Comparison of ENCODE assay signal across 16 cellular contexts in the genomic region with DNA sequence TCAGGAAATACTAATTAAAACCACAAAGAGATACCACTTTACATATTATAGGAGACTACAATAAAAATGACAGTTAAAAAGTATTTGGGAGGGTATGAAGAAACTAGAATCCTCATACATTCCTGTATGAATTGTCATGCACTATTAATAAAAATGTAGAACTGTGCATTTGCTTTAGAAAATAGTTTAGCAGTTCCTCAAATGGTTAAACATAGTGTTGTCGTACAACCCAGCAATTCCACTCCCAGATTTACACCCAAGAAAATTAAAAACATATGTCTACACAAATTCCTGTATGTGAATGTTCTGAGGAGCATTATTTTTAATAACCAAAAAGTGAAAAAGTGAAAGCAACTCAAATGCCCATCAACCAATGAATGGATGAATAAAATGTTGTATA. TPM values are rescaled to one million over a fixed set of nuclear protein-coding genes. Genes with fewer than 3 reads are reported as not detected.
A peak's percentile ranks its signal among the peaks of the same experiment; 100 is the strongest.
DNase-seq lines count a peak whose midpoint lies in the region; ATAC-seq and TF ChIP-seq lines count a peak whose summit lies in the region.
"Had no signal": no experiment of that assay in that cellular context is flagged by ENCODE, and none has a peak within 500 bp of the region (broad histone marks: within the 10 kb centered on the region; RNA-seq: fewer than 3 reads in every experiment).

No MANE protein-coding gene starts in this region.

- H3K4me3 ChIP-seq in SK-N-SH (ENCODE audit: low read depth in 2 of 2, low read length in 1 of 2) (no peak overlapping the region), fibroblast of lung (replicated peaks in 1 of 4; ENCODE audit: control extremely low read depth in 1 of 4, insufficient read depth in 1 of 4, low read depth in 3 of 4, low read length in 4 of 4) (no peak overlapping the region), esophagus muscularis mucosa (no peak overlapping the region)
- H3K4me3 ChIP-seq in CD4-positive, alpha-beta memory T cell (ENCODE audit: low read length in 2 of 2) = no peak overlapping the region

- no peak for ATAC-seq in SK-N-SH treated with all-trans-retinoic acid at 6 μM for 48 hours
- ATAC-seq in GM21447 (IDR thresholded peaks at IDR 0.05; ENCODE audit: unreplicated experiment) = no peak
- ATAC-seq: CD8-positive, alpha-beta T cell; HCT116 had no signal

- H3F3A ChIP-seq in SK-N-SH (replicated peaks; ENCODE audit: insufficient read depth) = peaks cover 6% of the 10 kb centered on the region

- H3K9ac ChIP-seq in SK-N-SH (no peak overlapping the region), fibroblast of lung (ENCODE audit: insufficient read depth, low read length) (no peak overlapping the region)

- H3K9me3 ChIP-seq in SK-N-SH = no peaks in the 10 kb centered on the region
- H3K9me3 ChIP-seq in fibroblast of lung (ENCODE audit: control insufficient read depth, insufficient read depth, low read depth, low read length) = no peaks in the 10 kb centered on the region
- no peaks in the 10 kb centered on the region for H3K9me3 ChIP-seq in esophagus muscularis mucosa
- H3K9me3 ChIP-seq in CD4-positive, alpha-beta memory T cell (ENCODE audit: control insufficient read depth in 1 of 2, low read length in 2 of 2) = no peaks in the 10 kb centered on the region

- no peaks in the 10 kb centered on the region for H3K36me3 ChIP-seq in SK-N-SH (replicated peaks in 1 of 2; ENCODE audit: control insufficient read depth in 1 of 2, insufficient read depth in 2 of 2, low read length in 1 of 2)
- H3K36me3 ChIP-seq in fibroblast of lung (ENCODE audit: control insufficient read depth, insufficient read depth, low read length) = no peaks in the 10 kb centered on the region
- H3K36me3 ChIP-seq in esophagus muscularis mucosa = no peaks in the 10 kb centered on the region
- no peaks in the 10 kb centered on the region for H3K36me3 ChIP-seq in CD4-positive, alpha-beta memory T cell (ENCODE audit: insufficient read depth, low read length)

- no peak for TF ChIP-seq RAD21 in SK-N-SH (IDR thresholded peaks at IDR 0.05; ENCODE audit: low read length)

- no peaks in the 10 kb centered on the region for H3K36me3 Mint-ChIP-seq in CD4-positive, alpha-beta memory T cell
- H3K36me3 Mint-ChIP-seq: CD8-positive, alpha-beta T cell had no signal

- H3K27me3 ChIP-seq in SK-N-SH (ENCODE audit: insufficient read depth) (no peaks in the 10 kb centered on the region), fibroblast of lung (ENCODE audit: control insufficient read depth, insufficient read depth, low read length) (no peaks in the 10 kb centered on the region), esophagus muscularis mucosa (no peaks in the 10 kb centered on the region)
- H3K27me3 ChIP-seq in CD4-positive, alpha-beta memory T cell (ENCODE audit: insufficient read depth, low read length) = no peaks in the 10 kb centered on the region

- TF ChIP-seq CTCF in SK-N-SH (IDR thresholded peaks at IDR 0.05) = no peak
- no peak for TF ChIP-seq CTCF in fibroblast of lung (conservative IDR thresholded peaks at IDR 0.05 in 1 of 2, IDR thresholded peaks at IDR 0.05 in 1 of 2; ENCODE audit: low read depth in 1 of 2, low read length in 2 of 2)
- no peak for TF ChIP-seq CTCF in esophagus muscularis mucosa (IDR thresholded peaks at IDR 0.05)

- H3K4me3 Mint-ChIP-seq in CD4-positive, alpha-beta memory T cell = no peak overlapping the region
- H3K4me3 Mint-ChIP-seq: B cell; CD8-positive, alpha-beta T cell had no signal

- no peaks in the 10 kb centered on the region for H3K4me1 Mint-ChIP-seq in CD4-positive, alpha-beta memory T cell
- H3K4me1 Mint-ChIP-seq: B cell had no signal

- H4K20me1 ChIP-seq in SK-N-SH (ENCODE audit: insufficient read depth) (no peaks in the 10 kb centered on the region), fibroblast of lung (ENCODE audit: control insufficient read depth, extremely low read depth, insufficient read depth, low read length) (no peaks in the 10 kb centered on the region)

- no peaks in the 10 kb centered on the region for H3K4me1 ChIP-seq in SK-N-SH (ENCODE audit: control insufficient read depth in 1 of 2, insufficient read depth in 2 of 2, low read depth in 1 of 2, low read length in 1 of 2)
- H3K4me1 ChIP-seq in fibroblast of lung (ENCODE audit: control insufficient read depth, extremely low read depth, insufficient read depth, low read length) = peaks cover 2% of the 10 kb centered on the region
- H3K4me1 ChIP-seq in esophagus muscularis mucosa = no peaks in the 10 kb centered on the region
- H3K4me1 ChIP-seq in CD4-positive, alpha-beta memory T cell (ENCODE audit: insufficient read depth, low read length) = no peaks in the 10 kb centered on the region

- H3K4me2 ChIP-seq in SK-N-SH (no peak overlapping the region), fibroblast of lung (ENCODE audit: extremely low read depth, insufficient read depth, low read length) (peak overlapping the region; percentile 13)

- H3K79me2 ChIP-seq in SK-N-SH (ENCODE audit: insufficient read depth) = no peaks in the 10 kb centered on the region
- H3K79me2 ChIP-seq in fibroblast of lung (ENCODE audit: control insufficient read depth, insufficient read depth, low read length) = no peaks in the 10 kb centered on the region

- POLR2A ChIA-PET in SK-N-SH (lab: Yijun Ruan, JAX) = no interaction called here
- POLR2A ChIA-PET in CD4-positive, alpha-beta memory T cell (lab: Charles Lee; ENCODE audit: partially characterized antibody) = no interaction called here

- H3K9me2 ChIP-seq in SK-N-SH = no peaks in the 10 kb centered on the region

- no peak overlapping the region for H3K27ac Mint-ChIP-seq in CD4-positive, alpha-beta memory T cell
- H3K27ac Mint-ChIP-seq: B cell; CD8-positive, alpha-beta T cell had no signal

- no peak for TF ChIP-seq POLR2A in esophagus muscularis mucosa (IDR thresholded peaks at IDR 0.05; ENCODE audit: low read depth)

- peaks cover 0 to 2% (median 0%) of the 10 kb centered on the region in 8 donors for H3K9me3 Mint-ChIP-seq in CD4-positive, alpha-beta memory T cell

- intact Hi-C loops in esophagus muscularis mucosa (cut with DNase I) = no loop called here
- intact Hi-C loops in CD4-positive, alpha-beta memory T cell (cut with micrococcal nuclease) = no loop called here

- peaks cover 3 to 8% of the 10 kb centered on the region in 2 donors for H3K27me3 Mint-ChIP-seq in CD4-positive, alpha-beta memory T cell
- H3K27me3 Mint-ChIP-seq: B cell had no signal

- DNase-seq in SK-N-SH (no peak), HS-5 (ENCODE audit: low read depth) (peak; percentile 65), fibroblast of lung (ENCODE audit: low read depth in 2 of 2) (peak; percentile 26 to 45), esophagus muscularis mucosa (ENCODE audit: extremely low spot score) (no peak), HK-2 (ENCODE audit: unreplicated experiment) (no peak)
- no peak for DNase-seq in CD4-positive, alpha-beta memory T cell
- DNase-seq: 8988T; CD8-positive, alpha-beta T cell; DND-41; NCI-H1436 treated with DMSO at 0.1 percent for 48 hours; NCI-H2081; NCI-H524 had no signal

- peak overlapping the region; percentile 38; the same call in 1 of the 2 replicates for H2AFZ ChIP-seq in SK-N-SH (ENCODE audit: low read depth)
- no peak overlapping the region for H2AFZ ChIP-seq in fibroblast of lung (ENCODE audit: low read length)

- WGBS in SK-N-SH (ENCODE audit: low lambda C conversion rate) = 17% methylated on average over 1 of the region's 1 CpG
- 68% methylated on average over 1 of the region's 1 CpG for WGBS in esophagus muscularis mucosa

- H3K27ac ChIP-seq in SK-N-SH (ENCODE audit: low read depth in 2 of 2, low read length in 1 of 2) (no peak overlapping the region), fibroblast of lung (ENCODE audit: insufficient read depth, low read length) (no peak overlapping the region), esophagus muscularis mucosa (replicated peaks in 1 of 4) (no peak overlapping the region)
- no peak overlapping the region for H3K27ac ChIP-seq in CD4-positive, alpha-beta memory T cell (ENCODE audit: low read depth, low read length)

- CTCF ChIA-PET in SK-N-SH (lab: Yijun Ruan, JAX) = no interaction called here
- CTCF ChIA-PET in CD4-positive, alpha-beta memory T cell (lab: Charles Lee; ENCODE audit: partially characterized antibody) = no interaction called here

- TF ChIP-seq EP300 in SK-N-SH (IDR thresholded peaks at IDR 0.05; ENCODE audit: borderline replicate concordance in 1 of 2, low read depth in 1 of 2, low read length in 1 of 2) = no peak
- no peak for TF ChIP-seq EP300 in esophagus muscularis mucosa (IDR thresholded peaks at IDR 0.05)

TF ChIP-seq in SK-N-SH, 30 proteins besides CTCF, POLR2A, EP300 and RAD21:
- peak; percentile 42; the same call in 1 of the 2 replicates for TF ChIP-seq TCF12 (IDR thresholded peaks at IDR 0.05)
- TF ChIP-seq GABPA (IDR thresholded peaks at IDR 0.05; ENCODE audit: low read depth) = no peak

TF ChIP-seq in SK-N-SH treated with all-trans-retinoic acid at 6 μM for 48 hours, 23 proteins besides CTCF, POLR2A, EP300 and RAD21 (continues in another document):
- TF ChIP-seq TCF4 (CRISPR knock-in tag; IDR thresholded peaks at IDR 0.05; ENCODE audit: borderline replicate concordance) (no peak), ZNF70 (CRISPR knock-in tag; IDR thresholded peaks at IDR 0.05) (no peak), ZFP30 (CRISPR knock-in tag; IDR thresholded peaks at IDR 0.05) (no peak), BACH2 (CRISPR knock-in tag; IDR thresholded peaks at IDR 0.05; ENCODE audit: borderline replicate concordance) (no peak), ARNTL (CRISPR knock-in tag; IDR thresholded peaks at IDR 0.05; ENCODE audit: borderline replicate concordance, low read depth) (no peak)
- TF ChIP-seq, protein P1, sequence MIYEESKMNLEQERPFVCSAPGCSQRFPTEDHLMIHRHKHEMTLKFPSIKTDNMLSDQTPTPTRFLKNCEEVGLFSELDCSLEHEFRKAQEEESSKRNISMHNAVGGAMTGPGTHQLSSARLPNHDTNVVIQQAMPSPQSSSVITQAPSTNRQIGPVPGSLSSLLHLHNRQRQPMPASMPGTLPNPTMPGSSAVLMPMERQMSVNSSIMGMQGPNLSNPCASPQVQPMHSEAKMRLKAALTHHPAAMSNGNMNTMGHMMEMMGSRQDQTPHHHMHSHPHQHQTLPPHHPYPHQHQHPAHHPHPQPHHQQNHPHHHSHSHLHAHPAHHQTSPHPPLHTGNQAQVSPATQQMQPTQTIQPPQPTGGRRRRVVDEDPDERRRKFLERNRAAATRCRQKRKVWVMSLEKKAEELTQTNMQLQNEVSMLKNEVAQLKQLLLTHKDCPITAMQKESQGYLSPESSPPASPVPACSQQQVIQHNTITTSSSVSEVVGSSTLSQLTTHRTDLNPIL (CRISPR knock-in tag; IDR thresholded peaks at IDR 0.05; ENCODE audit: low read depth) = no peak

RNA-seq across cellular contexts. Expression of a gene that starts 23.1 kb away (rescaled TPM):
- polyA plus RNA-seq in SK-N-SH (2012; rRNA removed) (1.9 and 3.0 TPM in 2 replicates), fibroblast of lung (3.7 and 5.2 TPM in 2 replicates)
- polyA plus RNA-seq in SK-N-SH (2012; cell fraction: cytosol; rRNA removed) = 2.2 and 2.3 TPM in 2 replicates
- 3.6 and 5.3 TPM in 2 replicates for polyA plus RNA-seq in SK-N-SH (2012; cell fraction: nucleus; rRNA removed)
- total RNA-seq in fibroblast of lung (5.9 and 19.8 TPM in 2 replicates), esophagus muscularis mucosa (10 to 100 TPM in 1 of 4 donors, 1 to 10 TPM in 3; 3.7 to 16.6 (median 5.1) TPM)
- polyA plus RNA-seq in fibroblast of lung (2012) = 1.9 and 2.8 TPM in 2 replicates
- polyA minus RNA-seq in fibroblast of lung (ENCODE audit: low replicate concordance) = 11.7 and 13.2 TPM in 2 replicates
- 10 to 100 TPM; 33.8 to 42.1 TPM for total RNA-seq in CD4-positive, alpha-beta memory T cell
- polyA plus RNA-seq in CD4-positive, alpha-beta memory T cell = 100 to 1,000 TPM in 1 of 2 donors, 10 to 100 TPM in 1; 39.3 to 116 TPM

Comparison
In these comparisons a context has a peak if more than half of its experiments do, and no peak if none do; other contexts are left out.
1. DNase-seq: peak in HS-5 (single experiment) and fibroblast of lung (2 of 2); none in SK-N-SH (single experiment), esophagus muscularis mucosa (single experiment), CD4-positive, alpha-beta memory T cell (0 of 5) and HK-2 (single experiment).